ENCODE assay signal across 12 cellular contexts in genomic region chr5:154157483-154158378, GRCh38. TPM values are rescaled to one million over a fixed set of nuclear protein-coding genes. Genes with fewer than 3 reads are reported as not detected.
DNase-seq lines count a peak whose midpoint lies in the region; ATAC-seq and TF ChIP-seq lines count a peak whose summit lies in the region.
"Had no signal": no experiment of that assay in that cellular context is flagged by ENCODE, and none has a peak within 500 bp of the region (broad histone marks: within the 10 kb centered on the region; RNA-seq: fewer than 3 reads in every experiment).

No MANE protein-coding gene starts in this region.

- no peak for DNase-seq in GM10266 (ENCODE audit: extremely low spot score)
- no peak for DNase-seq in foreskin keratinocyte
- no peak for DNase-seq in NCI-H2171 (lab: John Stamatoyannopoulos, UW)
- no peak for DNase-seq in SIG-M5 treated with dmso at 0.1 percent for 504 hours (lab: John Stamatoyannopoulos, UW; ENCODE audit: unreplicated experiment)
- DNase-seq in NCI-H748 treated with DMSO at 0.1 percent for 48 hours (lab: John Stamatoyannopoulos, UW) = no peak
- DNase-seq: activated gamma-delta T cell, DMS153, NCI-H146 had no signal

- peak; percentile 80 for ATAC-seq in SK-N-SH treated with all-trans-retinoic acid at 6 μM for 48 hours
- no peak for ATAC-seq in foreskin keratinocyte
- ATAC-seq in GM19324 (IDR thresholded peaks at IDR 0.05; ENCODE audit: low FRiP score, unreplicated experiment) = no peak
- ATAC-seq: natural killer cell treated with Interleukin-12 subunit alpha and Interleukin-12 subunit beta and Interleukin-15 and Interleukin-18, amount 100 ng/mL, for 72 hours had no signal

- H3K4me1 ChIP-seq in foreskin keratinocyte = no peaks in the 10 kb centered on the region

- TF ChIP-seq CTCF in 22Rv1 (IDR thresholded peaks at IDR 0.05) (peak; percentile 67), GM10266 (IDR thresholded peaks at IDR 0.05; ENCODE audit: control insufficient read depth, insufficient read depth, low read depth, missing control alignments) (peak; percentile 55), foreskin keratinocyte (conservative IDR thresholded peaks at IDR 0.05) (peak; percentile 43)

- H3K27ac ChIP-seq in 22Rv1 (no peak overlapping the region), foreskin keratinocyte (no peak overlapping the region)

- peaks cover 34% of the 10 kb centered on the region for H3K27me3 ChIP-seq in foreskin keratinocyte

TF ChIP-seq in SK-N-SH treated with all-trans-retinoic acid at 6 μM for 48 hours, 23 proteins besides CTCF, POLR2A, EP300 and RAD21:
- no peak for TF ChIP-seq ZNF8 (CRISPR knock-in tag; IDR thresholded peaks at IDR 0.05)
- TF ChIP-seq, protein P1, sequence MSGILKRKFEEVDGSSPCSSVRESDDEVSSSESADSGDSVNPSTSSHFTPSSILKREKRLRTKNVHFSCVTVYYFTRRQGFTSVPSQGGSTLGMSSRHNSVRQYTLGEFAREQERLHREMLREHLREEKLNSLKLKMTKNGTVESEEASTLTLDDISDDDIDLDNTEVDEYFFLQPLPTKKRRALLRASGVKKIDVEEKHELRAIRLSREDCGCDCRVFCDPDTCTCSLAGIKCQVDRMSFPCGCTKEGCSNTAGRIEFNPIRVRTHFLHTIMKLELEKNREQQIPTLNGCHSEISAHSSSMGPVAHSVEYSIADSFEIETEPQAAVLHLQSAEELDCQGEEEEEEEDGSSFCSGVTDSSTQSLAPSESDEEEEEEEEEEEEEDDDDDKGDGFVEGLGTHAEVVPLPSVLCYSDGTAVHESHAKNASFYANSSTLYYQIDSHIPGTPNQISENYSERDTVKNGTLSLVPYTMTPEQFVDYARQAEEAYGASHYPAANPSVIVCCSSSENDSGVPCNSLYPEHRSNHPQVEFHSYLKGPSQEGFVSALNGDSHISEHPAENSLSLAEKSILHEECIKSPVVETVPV (CRISPR knock-in tag; IDR thresholded peaks at IDR 0.05) = no peak
- TF ChIP-seq RARB (CRISPR knock-in tag; IDR thresholded peaks at IDR 0.05) = no peak
- TF ChIP-seq ESRRG (CRISPR knock-in tag; IDR thresholded peaks at IDR 0.05) = no peak
- no peak for TF ChIP-seq PATZ1 (CRISPR knock-in tag; IDR thresholded peaks at IDR 0.05; ENCODE audit: borderline replicate concordance)
- no peak for TF ChIP-seq ZNF565 (CRISPR knock-in tag; conservative IDR thresholded peaks at IDR 0.05; ENCODE audit: low read depth)
- no peak for TF ChIP-seq OSR1 (CRISPR knock-in tag; IDR thresholded peaks at IDR 0.05)
- TF ChIP-seq ARNTL (CRISPR knock-in tag; IDR thresholded peaks at IDR 0.05; ENCODE audit: borderline replicate concordance, low read depth) = no peak

RNA-seq across cellular contexts. Expression of gene GALNT10, which starts 32.8 kb away (rescaled TPM):
- total RNA-seq in foreskin keratinocyte = 23.5 and 23.8 TPM in 2 replicates
- 8.0 and 8.5 TPM in 2 replicates for polyA plus RNA-seq in foreskin keratinocyte
